23 cellular contexts compared by ENCODE assay signal in the genomic region with DNA sequence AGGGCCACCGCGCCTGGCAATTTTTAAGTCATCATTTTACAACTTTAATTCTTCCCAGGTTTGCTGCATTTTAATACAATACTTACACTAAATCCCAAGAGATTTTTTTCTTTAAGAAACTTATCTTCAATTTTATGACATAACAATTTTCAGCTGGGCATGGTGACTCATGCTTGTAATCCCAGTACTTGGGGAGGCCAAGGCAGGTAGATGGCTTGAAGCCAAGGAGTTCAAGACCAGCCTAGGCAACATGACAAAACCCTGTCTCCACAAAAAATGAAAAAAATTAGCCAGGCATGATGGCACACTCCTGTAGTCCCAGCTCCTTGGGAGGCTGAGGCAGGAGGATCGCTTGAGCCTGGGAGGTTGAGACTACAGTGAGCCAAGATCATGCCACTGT. TPM values are rescaled to one million over a fixed set of nuclear protein-coding genes. Genes with fewer than 3 reads are reported as not detected.
DNase-seq lines count a peak whose midpoint lies in the region; ATAC-seq and TF ChIP-seq lines count a peak whose summit lies in the region.
"Had no signal": no experiment of that assay in that cellular context is flagged by ENCODE, and none has a peak within 500 bp of the region (broad histone marks: within the 10 kb centered on the region; RNA-seq: fewer than 3 reads in every experiment).

No MANE protein-coding gene starts in this region.

- H3K27me3 ChIP-seq in foreskin keratinocyte, result no peaks in the 10 kb centered on the region

- ATAC-seq in foreskin keratinocyte, result peak; percentile 27
- no peak for ATAC-seq in GM21723 (IDR thresholded peaks at IDR 0.05; ENCODE audit: unreplicated experiment)

- TF ChIP-seq CTCF in cardiac fibroblast (IDR thresholded peaks at IDR 0.05; ENCODE audit: low read depth, low read length) (no peak), foreskin keratinocyte (conservative IDR thresholded peaks at IDR 0.05) (no peak), glutamatergic neuron (IDR thresholded peaks at IDR 0.05; ENCODE audit: partially characterized antibody, unreplicated experiment) (no peak)

- no peaks in the 10 kb centered on the region for H3K36me3 Mint-ChIP-seq in glutamatergic neuron (ENCODE audit: unreplicated experiment)

- H3K9me3 Mint-ChIP-seq in glutamatergic neuron (ENCODE audit: unreplicated experiment), result no peaks in the 10 kb centered on the region
- H3K9me3 Mint-ChIP-seq: HFFc6 had no signal

- peak; percentile 5 for DNase-seq in DMS53 (lab: John Stamatoyannopoulos, UW)
- no peak for DNase-seq in DMS53 treated with DMSO at 0.1 percent for 48 hours (lab: John Stamatoyannopoulos, UW; ENCODE audit: unreplicated experiment)
- peak; percentile 5 to 14 for DNase-seq in cardiac fibroblast (ENCODE audit: low read depth in 2 of 2)
- peak; percentile 15 to 54 for DNase-seq in foreskin keratinocyte
- DNase-seq in islet precursor cell, result no peak
- DNase-seq in glutamatergic neuron, result no peak
- DNase-seq in globus pallidus (ENCODE audit: low spot score), result no peak
- DNase-seq: Calu3; CD4-positive, alpha-beta memory T cell; DMS79 treated with DMSO at 0.1 percent for 48 hours; HFFc6; Kasumi-1; MV-4-11; NCI-H1417 treated with DMSO at 0.1 percent for 48 hours; NCI-H1930; NCI-H446; NK-92 treated with Interleukin-12 subunit alpha and Interleukin-12 subunit beta, amount 100 ng/mL, for 24 hours; RPMI8226 had no signal

- no peak overlapping the region for H3K27ac Mint-ChIP-seq in glutamatergic neuron (ENCODE audit: unreplicated experiment)
- H3K27ac Mint-ChIP-seq: CD4-positive, alpha-beta memory T cell; HFFc6 had no signal

- peaks cover 3% of the 10 kb centered on the region for H3K27me3 Mint-ChIP-seq in glutamatergic neuron (ENCODE audit: unreplicated experiment)
- H3K27me3 Mint-ChIP-seq: CD4-positive, alpha-beta memory T cell had no signal

- no peaks in the 10 kb centered on the region for H3K4me1 Mint-ChIP-seq in glutamatergic neuron (ENCODE audit: low read depth, unreplicated experiment)
- H3K4me1 Mint-ChIP-seq: CD4-positive, alpha-beta memory T cell had no signal

- H3K4me3 ChIP-seq in cardiac fibroblast (replicated peaks in 1 of 2; ENCODE audit: low read depth in 2 of 2, low read length in 2 of 2), result no peak overlapping the region

- H3K4me3 Mint-ChIP-seq in glutamatergic neuron (ENCODE audit: unreplicated experiment), result no peak overlapping the region
- H3K4me3 Mint-ChIP-seq: CD4-positive, alpha-beta memory T cell; HFFc6 had no signal

- no peaks in the 10 kb centered on the region for H3K4me1 ChIP-seq in foreskin keratinocyte

- no peak overlapping the region for H3K27ac ChIP-seq in foreskin keratinocyte
- H3K27ac ChIP-seq: 22Rv1 had no signal

RNA-seq across cellular contexts. Expression of a gene that starts 38.8 kb away (rescaled TPM):
- not detected in 2 replicates for total RNA-seq in foreskin keratinocyte
- polyA plus RNA-seq in foreskin keratinocyte, result not detected in 2 replicates
- not detected for total RNA-seq in glutamatergic neuron (ENCODE audit: unreplicated experiment)
- total RNA-seq: Calu3; CD4-positive, alpha-beta memory T cell; H1; HFFc6; OCI-LY7 had no signal
- polyA plus RNA-seq: BJ; CD4-positive, alpha-beta memory T cell; H1 had no signal

RNA-seq across cellular contexts. Expression of a gene that starts 44.9 kb away (rescaled TPM):
- total RNA-seq in foreskin keratinocyte (27.0 and 28.9 TPM in 2 replicates), glutamatergic neuron (ENCODE audit: unreplicated experiment) (10.5 TPM)
- polyA plus RNA-seq in foreskin keratinocyte, result 12.7 and 16.1 TPM in 2 replicates

RNA-seq across cellular contexts. Expression of a gene that starts 56.9 kb away (rescaled TPM):
- total RNA-seq in foreskin keratinocyte (38.7 and 45.5 TPM in 2 replicates), glutamatergic neuron (ENCODE audit: unreplicated experiment) (20.0 TPM)
- 6.7 and 9.2 TPM in 2 replicates for polyA plus RNA-seq in foreskin keratinocyte

Comparison
In these comparisons a context has a peak if more than half of its experiments do, and no peak if none do; other contexts are left out.
1. DNase-seq: peak in DMS53 (single experiment), cardiac fibroblast (2 of 2) and foreskin keratinocyte (2 of 2); none in DMS53 treated with DMSO at 0.1 percent for 48 hours (single experiment), islet precursor cell (single experiment), glutamatergic neuron (single experiment) and globus pallidus (single experiment).